In the genomic region with DNA sequence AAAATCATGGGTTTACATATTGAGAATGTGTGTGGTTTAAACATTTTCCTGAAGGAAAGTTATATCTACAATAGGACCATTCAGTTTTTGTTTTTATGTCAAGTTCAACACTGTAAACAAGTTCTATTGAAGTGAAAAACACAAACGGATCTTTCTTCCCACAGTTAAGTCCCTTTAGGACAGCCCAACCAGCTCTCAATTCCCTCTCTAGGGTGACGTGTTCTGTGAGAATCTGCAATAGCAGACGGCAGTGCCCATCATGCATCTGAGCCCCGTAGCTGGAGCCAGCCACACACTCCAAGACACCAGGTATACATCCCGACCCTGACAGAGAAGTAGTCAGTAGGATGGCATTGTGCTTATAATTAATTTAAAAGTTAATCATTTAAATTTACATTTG, we compare ENCODE assay signal across 1 cellular context.
TF ChIP-seq lines count a peak whose summit lies in the region.

No MANE protein-coding gene starts in this region.

TF ChIP-seq in GM23338, 12 proteins besides CTCF, POLR2A, EP300 and RAD21 (continued from another document):
- TF ChIP-seq, protein P1, sequence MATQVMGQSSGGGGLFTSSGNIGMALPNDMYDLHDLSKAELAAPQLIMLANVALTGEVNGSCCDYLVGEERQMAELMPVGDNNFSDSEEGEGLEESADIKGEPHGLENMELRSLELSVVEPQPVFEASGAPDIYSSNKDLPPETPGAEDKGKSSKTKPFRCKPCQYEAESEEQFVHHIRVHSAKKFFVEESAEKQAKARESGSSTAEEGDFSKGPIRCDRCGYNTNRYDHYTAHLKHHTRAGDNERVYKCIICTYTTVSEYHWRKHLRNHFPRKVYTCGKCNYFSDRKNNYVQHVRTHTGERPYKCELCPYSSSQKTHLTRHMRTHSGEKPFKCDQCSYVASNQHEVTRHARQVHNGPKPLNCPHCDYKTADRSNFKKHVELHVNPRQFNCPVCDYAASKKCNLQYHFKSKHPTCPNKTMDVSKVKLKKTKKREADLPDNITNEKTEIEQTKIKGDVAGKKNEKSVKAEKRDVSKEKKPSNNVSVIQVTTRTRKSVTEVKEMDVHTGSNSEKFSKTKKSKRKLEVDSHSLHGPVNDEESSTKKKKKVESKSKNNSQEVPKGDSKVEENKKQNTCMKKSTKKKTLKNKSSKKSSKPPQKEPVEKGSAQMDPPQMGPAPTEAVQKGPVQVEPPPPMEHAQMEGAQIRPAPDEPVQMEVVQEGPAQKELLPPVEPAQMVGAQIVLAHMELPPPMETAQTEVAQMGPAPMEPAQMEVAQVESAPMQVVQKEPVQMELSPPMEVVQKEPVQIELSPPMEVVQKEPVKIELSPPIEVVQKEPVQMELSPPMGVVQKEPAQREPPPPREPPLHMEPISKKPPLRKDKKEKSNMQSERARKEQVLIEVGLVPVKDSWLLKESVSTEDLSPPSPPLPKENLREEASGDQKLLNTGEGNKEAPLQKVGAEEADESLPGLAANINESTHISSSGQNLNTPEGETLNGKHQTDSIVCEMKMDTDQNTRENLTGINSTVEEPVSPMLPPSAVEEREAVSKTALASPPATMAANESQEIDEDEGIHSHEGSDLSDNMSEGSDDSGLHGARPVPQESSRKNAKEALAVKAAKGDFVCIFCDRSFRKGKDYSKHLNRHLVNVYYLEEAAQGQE (IDR thresholded peaks at IDR 0.05; ENCODE audit: unreplicated experiment), result no peak
- TF ChIP-seq POLR2AphosphoS5 (IDR thresholded peaks at IDR 0.05; ENCODE audit: low read depth), result no peak
- TF ChIP-seq, protein P2, sequence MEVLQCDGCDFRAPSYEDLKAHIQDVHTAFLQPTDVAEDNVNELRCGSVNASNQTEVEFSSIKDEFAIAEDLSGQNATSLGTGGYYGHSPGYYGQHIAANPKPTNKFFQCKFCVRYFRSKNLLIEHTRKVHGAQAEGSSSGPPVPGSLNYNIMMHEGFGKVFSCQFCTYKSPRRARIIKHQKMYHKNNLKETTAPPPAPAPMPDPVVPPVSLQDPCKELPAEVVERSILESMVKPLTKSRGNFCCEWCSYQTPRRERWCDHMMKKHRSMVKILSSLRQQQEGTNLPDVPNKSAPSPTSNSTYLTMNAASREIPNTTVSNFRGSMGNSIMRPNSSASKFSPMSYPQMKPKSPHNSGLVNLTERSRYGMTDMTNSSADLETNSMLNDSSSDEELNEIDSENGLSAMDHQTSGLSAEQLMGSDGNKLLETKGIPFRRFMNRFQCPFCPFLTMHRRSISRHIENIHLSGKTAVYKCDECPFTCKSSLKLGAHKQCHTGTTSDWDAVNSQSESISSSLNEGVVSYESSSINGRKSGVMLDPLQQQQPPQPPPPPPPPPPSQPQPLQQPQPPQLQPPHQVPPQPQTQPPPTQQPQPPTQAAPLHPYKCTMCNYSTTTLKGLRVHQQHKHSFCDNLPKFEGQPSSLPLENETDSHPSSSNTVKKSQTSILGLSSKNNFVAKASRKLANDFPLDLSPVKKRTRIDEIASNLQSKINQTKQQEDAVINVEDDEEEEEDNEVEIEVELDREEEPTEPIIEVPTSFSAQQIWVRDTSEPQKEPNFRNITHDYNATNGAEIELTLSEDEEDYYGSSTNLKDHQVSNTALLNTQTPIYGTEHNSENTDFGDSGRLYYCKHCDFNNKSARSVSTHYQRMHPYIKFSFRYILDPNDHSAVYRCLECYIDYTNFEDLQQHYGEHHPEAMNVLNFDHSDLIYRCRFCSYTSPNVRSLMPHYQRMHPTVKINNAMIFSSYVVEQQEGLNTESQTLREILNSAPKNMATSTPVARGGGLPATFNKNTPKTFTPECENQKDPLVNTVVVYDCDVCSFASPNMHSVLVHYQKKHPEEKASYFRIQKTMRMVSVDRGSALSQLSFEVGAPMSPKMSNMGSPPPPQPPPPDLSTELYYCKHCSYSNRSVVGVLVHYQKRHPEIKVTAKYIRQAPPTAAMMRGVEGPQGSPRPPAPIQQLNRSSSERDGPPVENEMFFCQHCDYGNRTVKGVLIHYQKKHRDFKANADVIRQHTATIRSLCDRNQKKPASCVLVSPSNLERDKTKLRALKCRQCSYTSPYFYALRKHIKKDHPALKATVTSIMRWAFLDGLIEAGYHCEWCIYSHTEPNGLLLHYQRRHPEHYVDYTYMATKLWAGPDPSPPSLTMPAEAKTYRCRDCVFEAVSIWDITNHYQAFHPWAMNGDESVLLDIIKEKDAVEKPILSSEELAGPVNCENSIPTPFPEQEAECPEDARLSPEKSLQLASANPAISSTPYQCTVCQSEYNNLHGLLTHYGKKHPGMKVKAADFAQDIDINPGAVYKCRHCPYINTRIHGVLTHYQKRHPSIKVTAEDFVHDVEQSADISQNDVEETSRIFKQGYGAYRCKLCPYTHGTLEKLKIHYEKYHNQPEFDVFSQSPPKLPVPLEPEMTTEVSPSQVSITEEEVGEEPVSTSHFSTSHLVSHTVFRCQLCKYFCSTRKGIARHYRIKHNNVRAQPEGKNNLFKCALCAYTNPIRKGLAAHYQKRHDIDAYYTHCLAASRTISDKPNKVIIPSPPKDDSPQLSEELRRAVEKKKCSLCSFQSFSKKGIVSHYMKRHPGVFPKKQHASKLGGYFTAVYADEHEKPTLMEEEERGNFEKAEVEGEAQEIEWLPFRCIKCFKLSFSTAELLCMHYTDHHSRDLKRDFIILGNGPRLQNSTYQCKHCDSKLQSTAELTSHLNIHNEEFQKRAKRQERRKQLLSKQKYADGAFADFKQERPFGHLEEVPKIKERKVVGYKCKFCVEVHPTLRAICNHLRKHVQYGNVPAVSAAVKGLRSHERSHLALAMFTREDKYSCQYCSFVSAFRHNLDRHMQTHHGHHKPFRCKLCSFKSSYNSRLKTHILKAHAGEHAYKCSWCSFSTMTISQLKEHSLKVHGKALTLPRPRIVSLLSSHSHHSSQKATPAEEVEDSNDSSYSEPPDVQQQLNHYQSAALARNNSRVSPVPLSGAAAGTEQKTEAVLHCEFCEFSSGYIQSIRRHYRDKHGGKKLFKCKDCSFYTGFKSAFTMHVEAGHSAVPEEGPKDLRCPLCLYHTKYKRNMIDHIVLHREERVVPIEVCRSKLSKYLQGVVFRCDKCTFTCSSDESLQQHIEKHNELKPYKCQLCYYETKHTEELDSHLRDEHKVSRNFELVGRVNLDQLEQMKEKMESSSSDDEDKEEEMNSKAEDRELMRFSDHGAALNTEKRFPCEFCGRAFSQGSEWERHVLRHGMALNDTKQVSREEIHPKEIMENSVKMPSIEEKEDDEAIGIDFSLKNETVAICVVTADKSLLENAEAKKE (CRISPR knock-in tag; IDR thresholded peaks at IDR 0.05), result no peak
- no peak for TF ChIP-seq STAT1 (IDR thresholded peaks at IDR 0.05; ENCODE audit: unreplicated experiment)
- no peak for TF ChIP-seq NANOG (IDR thresholded peaks at IDR 0.05; ENCODE audit: borderline replicate concordance)
- no peak for TF ChIP-seq CREB1 (CRISPR knock-in tag; IDR thresholded peaks at IDR 0.05; ENCODE audit: low read depth)
TF ChIP-seq in GM23338: peak in this region for 0.
